Comparison of ENCODE assay signal across 9 cellular contexts in the genomic region with DNA sequence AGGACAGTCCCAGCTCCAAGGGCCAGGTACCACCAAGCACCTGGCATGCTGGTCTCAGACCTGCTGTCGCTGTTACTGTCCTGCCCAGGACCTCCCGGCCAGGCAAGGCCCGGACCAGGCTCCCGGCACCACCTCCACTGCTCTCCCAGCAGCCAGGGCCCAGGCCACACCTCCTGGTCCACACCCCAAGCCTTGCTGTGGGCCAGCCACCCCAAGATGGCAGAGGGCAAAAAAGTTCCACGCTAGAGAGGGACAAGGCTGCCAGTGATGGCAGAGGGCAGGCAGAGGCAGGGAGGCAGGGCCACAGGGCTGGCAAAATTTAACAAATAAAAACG. TPM values are rescaled to one million over a fixed set of nuclear protein-coding genes. Genes with fewer than 3 reads are reported as not detected.
DNase-seq lines count a peak whose midpoint lies in the region; ATAC-seq and TF ChIP-seq lines count a peak whose summit lies in the region.
"Had no signal": no experiment of that assay in that cellular context is flagged by ENCODE, and none has a peak within 500 bp of the region (broad histone marks: within the 10 kb centered on the region; RNA-seq: fewer than 3 reads in every experiment).

No MANE protein-coding gene starts in this region.

- peak overlapping the region; percentile 96; the same call in 1 of the 2 replicates for H3K4me2 ChIP-seq in DND-41 (ENCODE audit: insufficient read depth, low read length)
- peak overlapping the region; percentile 80 for H3K4me2 ChIP-seq in SK-N-SH
- peak overlapping the region; percentile 66 for H3K4me2 ChIP-seq in fibroblast of lung (ENCODE audit: extremely low read depth, insufficient read depth, low read length)

- POLR2A ChIA-PET in SK-N-SH (lab: Yijun Ruan, JAX) = interaction anchor here (0.6 to 3.8 kb wide), 9 partner anchors 10 to 51 kb away, joined by 3 to 36 read pairs (median 5); partner anchors contain the start of genes CARD9, ENTR1 and PMPCA

- H3K79me2 ChIP-seq in DND-41 (ENCODE audit: insufficient read depth, low read length) (peaks cover 28% of the 10 kb centered on the region), SK-N-SH (ENCODE audit: insufficient read depth) (no peaks in the 10 kb centered on the region), fibroblast of lung (ENCODE audit: control insufficient read depth, insufficient read depth, low read length) (no peaks in the 10 kb centered on the region)

- CTCF ChIA-PET in SK-N-SH (lab: Yijun Ruan, JAX) = interaction anchor here (0.9 to 6.8 kb wide), 17 partner anchors 10 to 375 kb away, joined by 3 to 65 read pairs (median 11); partner anchors contain the start of genes CARD9, ENTR1, GPSM1 and PMPCA

- TF ChIP-seq EP300 in SK-N-SH (IDR thresholded peaks at IDR 0.05; ENCODE audit: borderline replicate concordance in 1 of 2, low read depth in 1 of 2, low read length in 1 of 2) = no peak

- TF ChIP-seq CTCF in DND-41 (IDR thresholded peaks at IDR 0.05; ENCODE audit: borderline replicate concordance, extremely low read depth, low read length, poor library complexity, severe bottlenecking) (no peak), SK-N-SH (IDR thresholded peaks at IDR 0.05) (no peak), fibroblast of lung (conservative IDR thresholded peaks at IDR 0.05 in 1 of 2, IDR thresholded peaks at IDR 0.05 in 1 of 2; ENCODE audit: low read depth in 1 of 2, low read length in 2 of 2) (no peak), gastrocnemius medialis (IDR thresholded peaks at IDR 0.05 in 4 of 5, conservative IDR thresholded peaks at IDR 0.05 in 1 of 5) (no peak)

- intact Hi-C loops in gastrocnemius medialis (cut with DNase I; ENCODE audit: low total_unique reads) = loop anchor here (2.0 to 5.0 kb wide), 2 partner anchors 184 to 455 kb away; partner anchors contain the start of genes CAMSAP1 and NOTCH1

- H3K9me2 ChIP-seq in SK-N-SH = no peaks in the 10 kb centered on the region

- H3K9me3 ChIP-seq in DND-41 (ENCODE audit: insufficient read depth, low read length, severe bottlenecking) = no peaks in the 10 kb centered on the region
- no peaks in the 10 kb centered on the region for H3K9me3 ChIP-seq in SK-N-SH
- no peaks in the 10 kb centered on the region for H3K9me3 ChIP-seq in fibroblast of lung (ENCODE audit: control insufficient read depth, insufficient read depth, low read depth, low read length)
- H3K9me3 ChIP-seq in gastrocnemius medialis = no peaks in the 10 kb centered on the region

- DNase-seq in DND-41 (no peak), SK-N-SH (no peak), fibroblast of lung (ENCODE audit: low read depth in 2 of 2) (no peak), gastrocnemius medialis (no peak), NCI-H1105 treated with DMSO at 0.1 percent for 48 hours (lab: John Stamatoyannopoulos, UW) (no peak), NCI-H226 (no peak)

- 100% methylated on average over 2 of the region's 6 CpGs for WGBS in SK-N-SH (ENCODE audit: low lambda C conversion rate)

- H3K4me3 ChIP-seq in DND-41 (ENCODE audit: low read depth in 1 of 2, low read length in 2 of 2) (peak overlapping the region in 1 of 2 experiments; percentile 85; a peak in 2 of 4 replicates), SK-N-SH (ENCODE audit: low read depth in 2 of 2, low read length in 1 of 2) (peak overlapping the region; percentile 43 to 79), fibroblast of lung (replicated peaks in 1 of 4; ENCODE audit: control extremely low read depth in 1 of 4, insufficient read depth in 1 of 4, low read depth in 3 of 4, low read length in 4 of 4) (no peak overlapping the region), gastrocnemius medialis (no peak overlapping the region)

- H4K20me1 ChIP-seq in DND-41 (ENCODE audit: insufficient read depth, low read length) = peaks cover 46% of the 10 kb centered on the region
- 0 out of 2 replicates have a peak, but pooled peaks cover 3% of the 10 kb centered on the region for H4K20me1 ChIP-seq in SK-N-SH (ENCODE audit: insufficient read depth)
- H4K20me1 ChIP-seq in fibroblast of lung (ENCODE audit: control insufficient read depth, extremely low read depth, insufficient read depth, low read length) = no peaks in the 10 kb centered on the region

- no peaks in the 10 kb centered on the region for H3K27me3 ChIP-seq in DND-41 (ENCODE audit: insufficient read depth, low read length, poor library complexity)
- no peaks in the 10 kb centered on the region for H3K27me3 ChIP-seq in SK-N-SH (ENCODE audit: insufficient read depth)
- H3K27me3 ChIP-seq in fibroblast of lung (ENCODE audit: control insufficient read depth, insufficient read depth, low read length) = no peaks in the 10 kb centered on the region
- no peaks in the 10 kb centered on the region for H3K27me3 ChIP-seq in gastrocnemius medialis

- H3K27ac ChIP-seq in DND-41 (ENCODE audit: low read length) (no peak overlapping the region), SK-N-SH (ENCODE audit: low read depth in 2 of 2, low read length in 1 of 2) (peak overlapping the region; percentile 25 to 96; a peak in 3 of 4 replicates), fibroblast of lung (ENCODE audit: insufficient read depth, low read length) (peak overlapping the region; percentile 52), gastrocnemius medialis (peak overlapping the region; percentile 81 to 96 (median 94))

- H2AFZ ChIP-seq in DND-41 (ENCODE audit: low read depth, low read length) = no peak overlapping the region
- H2AFZ ChIP-seq in SK-N-SH (ENCODE audit: low read depth) = no peak overlapping the region
- H2AFZ ChIP-seq in fibroblast of lung (ENCODE audit: low read length) = no peak overlapping the region

- TF ChIP-seq POLR2A in gastrocnemius medialis (IDR thresholded peaks at IDR 0.05) = no peak

- no peak overlapping the region; the same call in 1 of the 2 replicates for H3K9ac ChIP-seq in DND-41 (ENCODE audit: low read depth, low read length)
- peak overlapping the region; percentile 42; the same call in 1 of the 2 replicates for H3K9ac ChIP-seq in SK-N-SH
- H3K9ac ChIP-seq in fibroblast of lung (ENCODE audit: insufficient read depth, low read length) = no peak overlapping the region

- in situ Hi-C loops in gastrocnemius medialis (cut with MboI; ENCODE audit: low sequenced_read_pairs in 4 of 4) = no loop called here

- no peak for TF ChIP-seq RAD21 in SK-N-SH (IDR thresholded peaks at IDR 0.05; ENCODE audit: low read length)

- H3K36me3 ChIP-seq in DND-41 (ENCODE audit: insufficient read depth, low read length) (peaks cover 27% of the 10 kb centered on the region), SK-N-SH (replicated peaks in 1 of 2; ENCODE audit: control insufficient read depth in 1 of 2, insufficient read depth in 2 of 2, low read length in 1 of 2) (peaks cover 0 to 9% of the 10 kb centered on the region in 2 experiments), fibroblast of lung (ENCODE audit: control insufficient read depth, insufficient read depth, low read length) (peaks cover 12% of the 10 kb centered on the region), gastrocnemius medialis (no peaks in the 10 kb centered on the region)

- ATAC-seq in DND-41 (ENCODE audit: insufficient read depth, low read depth) = no peak
- ATAC-seq in gastrocnemius medialis = no peak
- no peak for ATAC-seq in HG02623 (IDR thresholded peaks at IDR 0.05; ENCODE audit: unreplicated experiment)
- no peak for ATAC-seq in GM18498 (IDR thresholded peaks at IDR 0.05; ENCODE audit: unreplicated experiment)

- peaks cover 22% of the 10 kb centered on the region for H3K4me1 ChIP-seq in DND-41 (ENCODE audit: insufficient read depth, low read length)
- H3K4me1 ChIP-seq in SK-N-SH (ENCODE audit: control insufficient read depth in 1 of 2, insufficient read depth in 2 of 2, low read depth in 1 of 2, low read length in 1 of 2) = peaks cover 0 to 61% of the 10 kb centered on the region in 2 experiments; a peak in 1 of 4 replicates
- H3K4me1 ChIP-seq in fibroblast of lung (ENCODE audit: control insufficient read depth, extremely low read depth, insufficient read depth, low read length) = peaks cover 21% of the 10 kb centered on the region
- peaks cover 7 to 9% of the 10 kb centered on the region in 2 donors for H3K4me1 ChIP-seq in gastrocnemius medialis

- H3F3A ChIP-seq in SK-N-SH (replicated peaks; ENCODE audit: insufficient read depth) = no peaks in the 10 kb centered on the region

RNA-seq across cellular contexts. Expression of gene DNLZ, which starts 1.1 kb away (rescaled TPM):
- 24.5 and 40.6 TPM in 2 replicates for polyA plus RNA-seq in SK-N-SH (2012; rRNA removed)
- polyA plus RNA-seq in SK-N-SH (2012; cell fraction: cytosol; rRNA removed) = 21.5 and 26.9 TPM in 2 replicates
- 20.8 and 42.6 TPM in 2 replicates for polyA plus RNA-seq in SK-N-SH (2012; cell fraction: nucleus; rRNA removed)
- 14.2 and 14.6 TPM in 2 replicates for total RNA-seq in fibroblast of lung
- 5.8 and 7.4 TPM in 2 replicates for polyA plus RNA-seq in fibroblast of lung
- polyA plus RNA-seq in fibroblast of lung (2012) = 19.1 and 21.3 TPM in 2 replicates
- 0.47 and 4.8 TPM in 2 replicates for polyA minus RNA-seq in fibroblast of lung (ENCODE audit: low replicate concordance)
- 10 to 100 TPM; 37.9 to 65.1 (median 54.3) TPM for total RNA-seq in gastrocnemius medialis

RNA-seq across cellular contexts. Expression of gene CARD9, which starts 11.1 kb away (rescaled TPM):
- 1.1 and 1.7 TPM in 2 replicates for polyA plus RNA-seq in SK-N-SH (2012; rRNA removed)
- 0.40 and 1.1 TPM in 2 replicates for polyA plus RNA-seq in SK-N-SH (2012; cell fraction: cytosol; rRNA removed)
- polyA plus RNA-seq in SK-N-SH (2012; cell fraction: nucleus; rRNA removed) = 6.4 and 12.1 TPM in 2 replicates
- 1.0 and 3.3 TPM in 2 replicates for total RNA-seq in fibroblast of lung
- polyA plus RNA-seq in fibroblast of lung = 0.16 and 0.69 TPM in 2 replicates
- 0.75 and 1.6 TPM in 2 replicates for polyA plus RNA-seq in fibroblast of lung (2012)
- 0.11 and 1.1 TPM in 2 replicates for polyA minus RNA-seq in fibroblast of lung (ENCODE audit: low replicate concordance)
- 1 to 10 TPM in 1 of 4 donors, under 1 TPM in 3; 0.34 to 1.2 (median 0.69) TPM for total RNA-seq in gastrocnemius medialis
- total RNA-seq: RPMI7951 had no signal

RNA-seq across cellular contexts. Expression of gene GPSM1, which starts 35.1 kb away (rescaled TPM):
- 22.8 and 26.7 TPM in 2 replicates for polyA plus RNA-seq in SK-N-SH (2012; rRNA removed)
- polyA plus RNA-seq in SK-N-SH (2012; cell fraction: cytosol; rRNA removed) = 8.0 and 15.6 TPM in 2 replicates
- 105 and 135 TPM in 2 replicates for polyA plus RNA-seq in SK-N-SH (2012; cell fraction: nucleus; rRNA removed)
- total RNA-seq in fibroblast of lung = 54.2 and 60.3 TPM in 2 replicates
- 15.8 and 17.2 TPM in 2 replicates for polyA plus RNA-seq in fibroblast of lung
- 42.7 and 50.3 TPM in 2 replicates for polyA plus RNA-seq in fibroblast of lung (2012)
- polyA minus RNA-seq in fibroblast of lung (ENCODE audit: low replicate concordance) = 18.7 and 34.0 TPM in 2 replicates
- 1 to 10 TPM in 2 of 4 donors, under 1 TPM in 1, not detected in 1; 0.98 to 1.7 (median 1.2) TPM for total RNA-seq in gastrocnemius medialis

RNA-seq across cellular contexts. Expression of gene SNAPC4, which starts 37.6 kb away (rescaled TPM):
- polyA plus RNA-seq in SK-N-SH (2012; rRNA removed) (7.7 and 9.2 TPM in 2 replicates), fibroblast of lung (1.8 and 2.4 TPM in 2 replicates)
- 3.5 and 4.8 TPM in 2 replicates for polyA plus RNA-seq in SK-N-SH (2012; cell fraction: cytosol; rRNA removed)
- 46.5 and 53.2 TPM in 2 replicates for polyA plus RNA-seq in SK-N-SH (2012; cell fraction: nucleus; rRNA removed)
- total RNA-seq in fibroblast of lung (3.8 and 4.9 TPM in 2 replicates), gastrocnemius medialis (1 to 10 TPM; 2.3 to 6.0 (median 3.9) TPM)
- polyA plus RNA-seq in fibroblast of lung (2012) = 4.3 and 4.9 TPM in 2 replicates
- 2.6 and 3.1 TPM in 2 replicates for polyA minus RNA-seq in fibroblast of lung (ENCODE audit: low replicate concordance)

RNA-seq across cellular contexts. Expression of gene ENTR1, which starts 48.0 kb away (rescaled TPM):
- 71.3 and 75.0 TPM in 2 replicates for polyA plus RNA-seq in SK-N-SH (2012; rRNA removed)
- 50.1 and 53.1 TPM in 2 replicates for polyA plus RNA-seq in SK-N-SH (2012; cell fraction: cytosol; rRNA removed)
- 216 and 221 TPM in 2 replicates for polyA plus RNA-seq in SK-N-SH (2012; cell fraction: nucleus; rRNA removed)
- total RNA-seq in fibroblast of lung = 31.9 and 32.4 TPM in 2 replicates
- polyA plus RNA-seq in fibroblast of lung = 24.5 and 30.7 TPM in 2 replicates
- polyA plus RNA-seq in fibroblast of lung (2012) = 28.1 and 32.2 TPM in 2 replicates
- polyA minus RNA-seq in fibroblast of lung (ENCODE audit: low replicate concordance) = 18.0 and 20.3 TPM in 2 replicates
- total RNA-seq in gastrocnemius medialis = 10 to 100 TPM; 23.2 to 43.5 (median 36.5) TPM

Comparison
In these comparisons a context has a peak if more than half of its experiments do, and no peak if none do; other contexts are left out.
1. H3K4me3 ChIP-seq: peak in SK-N-SH (2 of 2); none in fibroblast of lung (0 of 4) and gastrocnemius medialis (0 of 4).
2. RNA of gene GPSM1, which starts 35.1 kb away (total RNA-seq): 54.2 to 60.3 TPM in fibroblast of lung; 0.98 to 1.7 TPM in gastrocnemius medialis; every median in the first group is over 10 times any median in the second.
3. Peak in every context shown above with its lines, with median percentiles within 50 percentile points of each other: H3K4me2 ChIP-seq.